Comparison of ENCODE assay signal across 1 cellular context in the genomic region with DNA sequence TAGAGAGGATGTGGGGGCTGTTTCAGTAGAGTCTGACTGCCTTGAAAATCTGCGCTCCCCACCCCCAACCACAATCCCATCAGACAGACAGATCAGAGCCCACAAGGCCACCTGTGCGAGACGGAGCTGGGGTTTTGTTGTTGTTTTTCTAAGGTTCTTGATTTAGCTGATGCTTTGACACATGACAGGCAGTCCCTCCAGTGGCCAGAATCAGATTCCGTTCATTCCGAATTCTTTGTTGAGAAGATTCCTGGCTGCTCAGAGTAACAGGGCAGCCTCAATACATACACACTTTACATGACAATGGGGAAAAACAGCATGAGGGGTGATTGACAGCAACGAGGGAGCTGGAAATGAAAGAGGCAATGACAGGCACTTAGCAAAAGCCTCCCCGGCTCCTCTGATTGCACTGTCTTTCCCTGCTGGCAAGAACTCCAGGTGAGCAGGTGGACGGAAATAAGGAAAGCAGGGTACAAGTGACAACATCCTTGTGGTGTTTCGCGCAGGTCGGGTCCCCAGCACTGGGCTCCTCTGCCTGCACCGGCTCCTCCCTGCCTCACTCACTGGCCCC.
TF ChIP-seq lines count a peak whose summit lies in the region.

No MANE protein-coding gene starts in this region.

TF ChIP-seq in WTC11, 78 proteins besides CTCF, POLR2A, EP300 and RAD21 (continued from another document):
- TF ChIP-seq, protein P1, sequence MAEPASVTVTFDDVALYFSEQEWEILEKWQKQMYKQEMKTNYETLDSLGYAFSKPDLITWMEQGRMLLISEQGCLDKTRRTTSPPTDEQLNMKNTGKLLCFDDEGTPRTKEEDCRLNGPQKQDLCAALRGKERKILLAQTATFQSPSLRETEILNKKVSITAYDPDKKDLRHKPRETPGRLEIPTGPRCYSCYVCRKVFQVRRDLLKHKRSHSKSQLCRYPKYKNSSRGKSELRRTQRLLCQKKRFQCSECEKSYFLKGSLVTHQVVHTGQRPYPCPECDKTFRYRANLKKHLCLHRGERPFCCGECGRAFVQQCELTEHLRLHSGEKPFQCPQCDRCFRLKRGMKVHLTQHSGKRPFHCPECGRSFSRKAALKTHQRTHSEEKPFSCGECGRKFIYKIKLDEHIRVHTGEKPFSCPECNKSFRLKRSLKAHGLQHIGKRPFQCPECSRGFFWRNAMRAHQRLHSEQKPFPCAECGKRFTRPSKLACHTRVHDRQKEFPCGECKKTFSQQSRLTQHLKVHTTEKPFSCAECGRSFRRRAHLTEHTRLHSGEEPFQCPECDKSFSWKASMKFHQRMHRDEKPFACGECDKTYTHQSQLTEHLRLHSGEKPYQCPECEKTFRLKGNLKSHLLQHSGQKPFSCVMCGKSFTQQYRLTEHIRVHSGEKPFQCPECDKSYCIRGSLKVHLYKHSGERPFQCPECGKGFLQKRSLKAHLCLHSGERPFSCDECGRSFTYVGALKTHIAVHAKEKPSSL (CRISPR knock-in tag; conservative IDR thresholded peaks at IDR 0.05): no peak
- TF ChIP-seq, protein P2, sequence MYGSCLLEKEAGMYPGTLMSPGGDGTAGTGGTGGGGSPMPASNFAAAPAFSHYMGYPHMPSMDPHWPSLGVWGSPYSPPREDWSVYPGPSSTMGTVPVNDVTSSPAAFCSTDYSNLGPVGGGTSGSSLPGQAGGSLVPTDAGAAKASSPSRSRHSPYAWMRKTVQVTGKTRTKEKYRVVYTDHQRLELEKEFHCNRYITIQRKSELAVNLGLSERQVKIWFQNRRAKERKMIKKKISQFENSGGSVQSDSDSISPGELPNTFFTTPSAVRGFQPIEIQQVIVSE (CRISPR knock-in tag; IDR thresholded peaks at IDR 0.05; ENCODE audit: borderline replicate concordance): no peak
- no peak for TF ChIP-seq PRRX2 (CRISPR knock-in tag; IDR thresholded peaks at IDR 0.05)
- TF ChIP-seq ZNF396 (CRISPR knock-in tag; IDR thresholded peaks at IDR 0.05; ENCODE audit: borderline replicate concordance): no peak
- TF ChIP-seq, protein P3, sequence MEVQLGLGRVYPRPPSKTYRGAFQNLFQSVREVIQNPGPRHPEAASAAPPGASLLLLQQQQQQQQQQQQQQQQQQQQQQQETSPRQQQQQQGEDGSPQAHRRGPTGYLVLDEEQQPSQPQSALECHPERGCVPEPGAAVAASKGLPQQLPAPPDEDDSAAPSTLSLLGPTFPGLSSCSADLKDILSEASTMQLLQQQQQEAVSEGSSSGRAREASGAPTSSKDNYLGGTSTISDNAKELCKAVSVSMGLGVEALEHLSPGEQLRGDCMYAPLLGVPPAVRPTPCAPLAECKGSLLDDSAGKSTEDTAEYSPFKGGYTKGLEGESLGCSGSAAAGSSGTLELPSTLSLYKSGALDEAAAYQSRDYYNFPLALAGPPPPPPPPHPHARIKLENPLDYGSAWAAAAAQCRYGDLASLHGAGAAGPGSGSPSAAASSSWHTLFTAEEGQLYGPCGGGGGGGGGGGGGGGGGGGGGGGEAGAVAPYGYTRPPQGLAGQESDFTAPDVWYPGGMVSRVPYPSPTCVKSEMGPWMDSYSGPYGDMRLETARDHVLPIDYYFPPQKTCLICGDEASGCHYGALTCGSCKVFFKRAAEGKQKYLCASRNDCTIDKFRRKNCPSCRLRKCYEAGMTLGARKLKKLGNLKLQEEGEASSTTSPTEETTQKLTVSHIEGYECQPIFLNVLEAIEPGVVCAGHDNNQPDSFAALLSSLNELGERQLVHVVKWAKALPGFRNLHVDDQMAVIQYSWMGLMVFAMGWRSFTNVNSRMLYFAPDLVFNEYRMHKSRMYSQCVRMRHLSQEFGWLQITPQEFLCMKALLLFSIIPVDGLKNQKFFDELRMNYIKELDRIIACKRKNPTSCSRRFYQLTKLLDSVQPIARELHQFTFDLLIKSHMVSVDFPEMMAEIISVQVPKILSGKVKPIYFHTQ (CRISPR knock-in tag; IDR thresholded peaks at IDR 0.05): no peak
- TF ChIP-seq, protein P4, sequence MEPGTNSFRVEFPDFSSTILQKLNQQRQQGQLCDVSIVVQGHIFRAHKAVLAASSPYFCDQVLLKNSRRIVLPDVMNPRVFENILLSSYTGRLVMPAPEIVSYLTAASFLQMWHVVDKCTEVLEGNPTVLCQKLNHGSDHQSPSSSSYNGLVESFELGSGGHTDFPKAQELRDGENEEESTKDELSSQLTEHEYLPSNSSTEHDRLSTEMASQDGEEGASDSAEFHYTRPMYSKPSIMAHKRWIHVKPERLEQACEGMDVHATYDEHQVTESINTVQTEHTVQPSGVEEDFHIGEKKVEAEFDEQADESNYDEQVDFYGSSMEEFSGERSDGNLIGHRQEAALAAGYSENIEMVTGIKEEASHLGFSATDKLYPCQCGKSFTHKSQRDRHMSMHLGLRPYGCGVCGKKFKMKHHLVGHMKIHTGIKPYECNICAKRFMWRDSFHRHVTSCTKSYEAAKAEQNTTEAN (CRISPR knock-in tag; IDR thresholded peaks at IDR 0.05): no peak
- TF ChIP-seq NFE2L1 (CRISPR knock-in tag; IDR thresholded peaks at IDR 0.05): no peak
- peak; percentile 75; the same call in 1 of the 2 replicates for TF ChIP-seq TEAD4 (CRISPR knock-in tag; IDR thresholded peaks at IDR 0.05)
- no peak for TF ChIP-seq GTF2I (CRISPR knock-in tag; conservative IDR thresholded peaks at IDR 0.05)
- no peak for TF ChIP-seq ZBTB21 (CRISPR knock-in tag; IDR thresholded peaks at IDR 0.05; ENCODE audit: borderline replicate concordance)
- TF ChIP-seq, protein P5, sequence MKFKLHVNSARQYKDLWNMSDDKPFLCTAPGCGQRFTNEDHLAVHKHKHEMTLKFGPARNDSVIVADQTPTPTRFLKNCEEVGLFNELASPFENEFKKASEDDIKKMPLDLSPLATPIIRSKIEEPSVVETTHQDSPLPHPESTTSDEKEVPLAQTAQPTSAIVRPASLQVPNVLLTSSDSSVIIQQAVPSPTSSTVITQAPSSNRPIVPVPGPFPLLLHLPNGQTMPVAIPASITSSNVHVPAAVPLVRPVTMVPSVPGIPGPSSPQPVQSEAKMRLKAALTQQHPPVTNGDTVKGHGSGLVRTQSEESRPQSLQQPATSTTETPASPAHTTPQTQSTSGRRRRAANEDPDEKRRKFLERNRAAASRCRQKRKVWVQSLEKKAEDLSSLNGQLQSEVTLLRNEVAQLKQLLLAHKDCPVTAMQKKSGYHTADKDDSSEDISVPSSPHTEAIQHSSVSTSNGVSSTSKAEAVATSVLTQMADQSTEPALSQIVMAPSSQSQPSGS (CRISPR knock-in tag; IDR thresholded peaks at IDR 0.05; ENCODE audit: borderline replicate concordance, low read depth): no peak
- no peak for TF ChIP-seq CREB1 (CRISPR knock-in tag; IDR thresholded peaks at IDR 0.05)
- TF ChIP-seq, protein P6, sequence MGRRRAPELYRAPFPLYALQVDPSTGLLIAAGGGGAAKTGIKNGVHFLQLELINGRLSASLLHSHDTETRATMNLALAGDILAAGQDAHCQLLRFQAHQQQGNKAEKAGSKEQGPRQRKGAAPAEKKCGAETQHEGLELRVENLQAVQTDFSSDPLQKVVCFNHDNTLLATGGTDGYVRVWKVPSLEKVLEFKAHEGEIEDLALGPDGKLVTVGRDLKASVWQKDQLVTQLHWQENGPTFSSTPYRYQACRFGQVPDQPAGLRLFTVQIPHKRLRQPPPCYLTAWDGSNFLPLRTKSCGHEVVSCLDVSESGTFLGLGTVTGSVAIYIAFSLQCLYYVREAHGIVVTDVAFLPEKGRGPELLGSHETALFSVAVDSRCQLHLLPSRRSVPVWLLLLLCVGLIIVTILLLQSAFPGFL (CRISPR knock-in tag; IDR thresholded peaks at IDR 0.05; ENCODE audit: borderline replicate concordance): no peak
- TF ChIP-seq GABPB1 (CRISPR knock-in tag; IDR thresholded peaks at IDR 0.05): no peak
- TF ChIP-seq ZNF423 (CRISPR knock-in tag; IDR thresholded peaks at IDR 0.05): 0 out of 2 replicates have a peak, but pooled peaks have one; percentile 11
- TF ChIP-seq TEAD1 (CRISPR knock-in tag; IDR thresholded peaks at IDR 0.05): peak; percentile 96
- TF ChIP-seq, protein P7, sequence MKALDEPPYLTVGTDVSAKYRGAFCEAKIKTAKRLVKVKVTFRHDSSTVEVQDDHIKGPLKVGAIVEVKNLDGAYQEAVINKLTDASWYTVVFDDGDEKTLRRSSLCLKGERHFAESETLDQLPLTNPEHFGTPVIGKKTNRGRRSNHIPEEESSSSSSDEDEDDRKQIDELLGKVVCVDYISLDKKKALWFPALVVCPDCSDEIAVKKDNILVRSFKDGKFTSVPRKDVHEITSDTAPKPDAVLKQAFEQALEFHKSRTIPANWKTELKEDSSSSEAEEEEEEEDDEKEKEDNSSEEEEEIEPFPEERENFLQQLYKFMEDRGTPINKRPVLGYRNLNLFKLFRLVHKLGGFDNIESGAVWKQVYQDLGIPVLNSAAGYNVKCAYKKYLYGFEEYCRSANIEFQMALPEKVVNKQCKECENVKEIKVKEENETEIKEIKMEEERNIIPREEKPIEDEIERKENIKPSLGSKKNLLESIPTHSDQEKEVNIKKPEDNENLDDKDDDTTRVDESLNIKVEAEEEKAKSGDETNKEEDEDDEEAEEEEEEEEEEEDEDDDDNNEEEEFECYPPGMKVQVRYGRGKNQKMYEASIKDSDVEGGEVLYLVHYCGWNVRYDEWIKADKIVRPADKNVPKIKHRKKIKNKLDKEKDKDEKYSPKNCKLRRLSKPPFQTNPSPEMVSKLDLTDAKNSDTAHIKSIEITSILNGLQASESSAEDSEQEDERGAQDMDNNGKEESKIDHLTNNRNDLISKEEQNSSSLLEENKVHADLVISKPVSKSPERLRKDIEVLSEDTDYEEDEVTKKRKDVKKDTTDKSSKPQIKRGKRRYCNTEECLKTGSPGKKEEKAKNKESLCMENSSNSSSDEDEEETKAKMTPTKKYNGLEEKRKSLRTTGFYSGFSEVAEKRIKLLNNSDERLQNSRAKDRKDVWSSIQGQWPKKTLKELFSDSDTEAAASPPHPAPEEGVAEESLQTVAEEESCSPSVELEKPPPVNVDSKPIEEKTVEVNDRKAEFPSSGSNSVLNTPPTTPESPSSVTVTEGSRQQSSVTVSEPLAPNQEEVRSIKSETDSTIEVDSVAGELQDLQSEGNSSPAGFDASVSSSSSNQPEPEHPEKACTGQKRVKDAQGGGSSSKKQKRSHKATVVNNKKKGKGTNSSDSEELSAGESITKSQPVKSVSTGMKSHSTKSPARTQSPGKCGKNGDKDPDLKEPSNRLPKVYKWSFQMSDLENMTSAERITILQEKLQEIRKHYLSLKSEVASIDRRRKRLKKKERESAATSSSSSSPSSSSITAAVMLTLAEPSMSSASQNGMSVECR (CRISPR knock-in tag; IDR thresholded peaks at IDR 0.05; ENCODE audit: borderline replicate concordance): peak; percentile 91; the same call in 1 of the 2 replicates
- no peak for TF ChIP-seq ZNF232 (CRISPR knock-in tag; IDR thresholded peaks at IDR 0.05)
- peak; percentile 91 for TF ChIP-seq FOXK1 (CRISPR knock-in tag; IDR thresholded peaks at IDR 0.05)
- TF ChIP-seq JAZF1 (CRISPR knock-in tag; IDR thresholded peaks at IDR 0.05): no peak
